Comparison of ENCODE assay signal across 30 cellular contexts in genomic region chr11:60788401-60789110, GRCh38. TPM values are rescaled to one million over a fixed set of nuclear protein-coding genes. Genes with fewer than 3 reads are reported as not detected.
DNase-seq lines count a peak whose midpoint lies in the region; ATAC-seq, FAIRE-seq and TF ChIP-seq lines count a peak whose summit lies in the region.
"Had no signal": no experiment of that assay in that cellular context is flagged by ENCODE, and none has a peak within 500 bp of the region (broad histone marks: within the 10 kb centered on the region; RNA-seq: fewer than 3 reads in every experiment).

No MANE protein-coding gene starts in this region.

- CTCF ChIA-PET in endothelial cell of umbilical vein (lab: Charles Lee): interaction anchor here (0.8 kb wide), 1 partner anchor 11 kb away, joined by 4 read pairs; no protein-coding TSS in a partner anchor
- CTCF ChIA-PET in activated CD8-positive, alpha-beta T cell treated with anti-CD3 and anti-CD28 coated beads, Interleukin-2, amount 10 ng/mL, durations not matched to agents 7 days and 5 days (lab: Charles Lee): no interaction called here

- no peaks in the 10 kb centered on the region for H3K9me3 Mint-ChIP-seq in activated CD8-positive, alpha-beta T cell treated with anti-CD3 and anti-CD28 coated beads, Interleukin-2, amount 10 ng/mL, durations not matched to agents 7 days and 5 days (ENCODE audit: insufficient read depth)
- H3K9me3 Mint-ChIP-seq: activated naive CD4-positive, alpha-beta T cell treated with anti-CD3 and anti-CD28 coated beads, Interleukin-2, amount 50 U/mL, for 72 hours; IgD-negative memory B cell; natural killer cell treated with Interleukin-12 subunit alpha and Interleukin-12 subunit beta and Interleukin-15 and Interleukin-18, amount 100 ng/mL, for 72 hours; stimulated activated effector memory CD8-positive, alpha-beta T cell treated with anti-CD3 and anti-CD28 coated beads, Interleukin-12 subunit alpha, Interleukin-12 subunit beta, amount 100 ng/mL, for 72 hours had no signal

- H3K9me1 ChIP-seq in endothelial cell of umbilical vein (replicated peaks; ENCODE audit: control insufficient read depth, extremely low read depth, insufficient read depth, low read length): no peaks in the 10 kb centered on the region

- intact Hi-C loops in left ventricle myocardium inferior (cut with micrococcal nuclease): no loop called here
- intact Hi-C loops in endothelial cell of umbilical vein (cut with micrococcal nuclease): loop anchor here (5.0 kb wide), 1 partner anchor 44 kb away; no protein-coding TSS in a partner anchor
- intact Hi-C loops in thyroid gland (cut with DNase I): no loop called here
- intact Hi-C loops in breast epithelium (cut with DNase I; ENCODE audit: low total_unique reads): loop anchor here (1.0 kb wide), 1 partner anchor 15 kb away; no protein-coding TSS in a partner anchor

- no peaks in the 10 kb centered on the region for H3K27me3 ChIP-seq in left ventricle myocardium inferior (ENCODE audit: low read depth)
- no peaks in the 10 kb centered on the region for H3K27me3 ChIP-seq in right atrium auricular region
- H3K27me3 ChIP-seq in endothelial cell of umbilical vein (ENCODE audit: control insufficient read depth in 2 of 2, insufficient read depth in 2 of 2, low read length in 2 of 2): peaks cover 0 to 5% of the 10 kb centered on the region in 2 experiments
- no peaks in the 10 kb centered on the region for H3K27me3 ChIP-seq in thyroid gland
- H3K27me3 ChIP-seq in breast epithelium: no peaks in the 10 kb centered on the region
- H3K27me3 ChIP-seq: dorsolateral prefrontal cortex had no signal

- H3K27me3 Mint-ChIP-seq in activated CD8-positive, alpha-beta T cell treated with anti-CD3 and anti-CD28 coated beads, Interleukin-2, amount 10 ng/mL, durations not matched to agents 7 days and 5 days (ENCODE audit: low read depth): no peaks in the 10 kb centered on the region
- H3K27me3 Mint-ChIP-seq: IgD-negative memory B cell had no signal

- POLR2A ChIA-PET in endothelial cell of umbilical vein (lab: Charles Lee): no interaction called here
- POLR2A ChIA-PET in activated CD8-positive, alpha-beta T cell treated with anti-CD3 and anti-CD28 coated beads, Interleukin-2, amount 10 ng/mL, durations not matched to agents 7 days and 5 days (lab: Charles Lee): no interaction called here

- no peak overlapping the region for H3K27ac ChIP-seq in left ventricle myocardium inferior (replicated peaks)
- no peak overlapping the region for H3K27ac ChIP-seq in right atrium auricular region
- H3K27ac ChIP-seq in endothelial cell of umbilical vein (ENCODE audit: insufficient read depth, low read depth, low read length): peak overlapping the region; percentile 24
- no peak overlapping the region for H3K27ac ChIP-seq in thyroid gland
- no peak overlapping the region for H3K27ac ChIP-seq in breast epithelium
- H3K27ac ChIP-seq: A549, C4-2B, GM23248, parathyroid adenoma, PC-9, suprapubic skin had no signal

- dilution Hi-C loops in endothelial cell of umbilical vein (cut with MboI; ENCODE audit: extremely low pct_ligation_motif_present, low sequenced_read_pairs): no loop called here

- H3K27ac Mint-ChIP-seq in activated CD8-positive, alpha-beta T cell treated with anti-CD3 and anti-CD28 coated beads, Interleukin-2, amount 10 ng/mL, durations not matched to agents 7 days and 5 days: no peak overlapping the region
- H3K27ac Mint-ChIP-seq: activated CD8-positive, alpha-beta memory T cell treated with anti-CD3 and anti-CD28 coated beads, Interleukin-2, amount 10 ng/mL, durations not matched to agents 7 days and 5 days; activated naive CD4-positive, alpha-beta T cell treated with anti-CD3 and anti-CD28 coated beads, Interleukin-2, amount 50 U/mL, for 72 hours; natural killer cell treated with Interleukin-12 subunit alpha and Interleukin-12 subunit beta and Interleukin-15 and Interleukin-18, amount 100 ng/mL, for 72 hours; stimulated activated effector memory CD8-positive, alpha-beta T cell treated with anti-CD3 and anti-CD28 coated beads, Interleukin-12 subunit alpha, Interleukin-12 subunit beta, amount 100 ng/mL, for 72 hours had no signal

- peaks cover 35% of the 10 kb centered on the region for H3K4me1 ChIP-seq in left ventricle myocardium inferior
- peaks cover 0 to 19% of the 10 kb centered on the region in 2 donors for H3K4me1 ChIP-seq in right atrium auricular region
- H3K4me1 ChIP-seq in endothelial cell of umbilical vein (ENCODE audit: control insufficient read depth, extremely low read depth, insufficient read depth, low read length): peaks cover 28% of the 10 kb centered on the region
- H3K4me1 ChIP-seq in thyroid gland: peaks cover 0 to 4% of the 10 kb centered on the region in 2 donors
- H3K4me1 ChIP-seq in breast epithelium: no peaks in the 10 kb centered on the region
- H3K4me1 ChIP-seq: A549, parathyroid adenoma, suprapubic skin had no signal

- BruUV-seq in endothelial cell of umbilical vein (replicated peaks; lab: Mats Ljungman, UMichigan): no TSS peak

- peak; percentile 23 for DNase-seq in left ventricle myocardium inferior
- DNase-seq in right atrium auricular region (ENCODE audit: low spot score): no peak
- DNase-seq in NCI-H446 treated with DMSO at 0.1 percent for 48 hours (lab: John Stamatoyannopoulos, UW): peak; percentile 82
- peak; percentile 84 for DNase-seq in endothelial cell of umbilical vein (ENCODE audit: low read depth, low spot score)
- peak; percentile 33 to 60 for DNase-seq in thyroid gland
- DNase-seq in breast epithelium (ENCODE audit: low spot score in 2 of 2): no peak
- DNase-seq in activated CD8-positive, alpha-beta T cell treated with anti-CD3 and anti-CD28 coated beads, Interleukin-2, amount 10 ng/mL, durations not matched to agents 7 days and 5 days: no peak
- no peak for DNase-seq in NCI-H82 treated with DMSO at 0.1 percent for 48 hours (lab: John Stamatoyannopoulos, UW; ENCODE audit: unreplicated experiment)
- DNase-seq: activated CD4-positive, alpha-beta T cell treated with anti-CD3 and anti-CD28 coated beads for 48 hours; activated CD8-positive, alpha-beta memory T cell treated with anti-CD3 and anti-CD28 coated beads, Interleukin-2, amount 10 ng/mL, durations not matched to agents 7 days and 5 days; GF-D8; GM23248; kidney glomerular epithelial cell; midbrain; NCI-H748 treated with DMSO at 0.1 percent for 48 hours; PC-9 had no signal

- WGBS in thyroid gland, 2 donors: 79 to 90% methylated on average over 7 of the region's 7 CpGs

- H3K36me3 ChIP-seq in left ventricle myocardium inferior (no peaks in the 10 kb centered on the region), right atrium auricular region (no peaks in the 10 kb centered on the region), endothelial cell of umbilical vein (ENCODE audit: control insufficient read depth in 2 of 2, extremely low read depth in 1 of 2, insufficient read depth in 2 of 2, low read length in 2 of 2) (no peaks in the 10 kb centered on the region), thyroid gland (no peaks in the 10 kb centered on the region), breast epithelium (no peaks in the 10 kb centered on the region)
- H3K36me3 ChIP-seq: SJSA1, suprapubic skin had no signal

- no peak overlapping the region for H3K4me2 ChIP-seq in endothelial cell of umbilical vein (ENCODE audit: insufficient read depth, low read length)
- H3K4me2 ChIP-seq: A549, PC-9 had no signal

- no peak overlapping the region for H2AFZ ChIP-seq in endothelial cell of umbilical vein (ENCODE audit: low read depth, low read length)
- H2AFZ ChIP-seq: GM23248, parathyroid adenoma, PC-9 had no signal

- H3K79me2 ChIP-seq in endothelial cell of umbilical vein (ENCODE audit: control insufficient read depth, insufficient read depth, low read length): no peaks in the 10 kb centered on the region
- H3K79me2 ChIP-seq: parathyroid adenoma had no signal

- no peak overlapping the region for H3K4me3 Mint-ChIP-seq in activated CD8-positive, alpha-beta T cell treated with anti-CD3 and anti-CD28 coated beads, Interleukin-2, amount 10 ng/mL, durations not matched to agents 7 days and 5 days
- H3K4me3 Mint-ChIP-seq: activated CD8-positive, alpha-beta memory T cell treated with anti-CD3 and anti-CD28 coated beads, Interleukin-2, amount 10 ng/mL, durations not matched to agents 7 days and 5 days; IgD-negative memory B cell; natural killer cell treated with Interleukin-12 subunit alpha and Interleukin-12 subunit beta and Interleukin-15 and Interleukin-18, amount 100 ng/mL, for 72 hours; stimulated activated effector memory CD8-positive, alpha-beta T cell treated with anti-CD3 and anti-CD28 coated beads, Interleukin-12 subunit alpha, Interleukin-12 subunit beta, amount 100 ng/mL, for 72 hours had no signal

- no peaks in the 10 kb centered on the region for H3K36me3 Mint-ChIP-seq in activated CD8-positive, alpha-beta T cell treated with anti-CD3 and anti-CD28 coated beads, Interleukin-2, amount 10 ng/mL, durations not matched to agents 7 days and 5 days (ENCODE audit: low read depth)
- H3K36me3 Mint-ChIP-seq: activated CD8-positive, alpha-beta memory T cell treated with anti-CD3 and anti-CD28 coated beads, Interleukin-2, amount 10 ng/mL, durations not matched to agents 7 days and 5 days; activated naive CD4-positive, alpha-beta T cell treated with anti-CD3 and anti-CD28 coated beads, Interleukin-2, amount 50 U/mL, for 72 hours; IgD-negative memory B cell; natural killer cell treated with Interleukin-12 subunit alpha and Interleukin-12 subunit beta and Interleukin-15 and Interleukin-18, amount 100 ng/mL, for 72 hours; stimulated activated effector memory CD8-positive, alpha-beta T cell treated with anti-CD3 and anti-CD28 coated beads, Interleukin-12 subunit alpha, Interleukin-12 subunit beta, amount 100 ng/mL, for 72 hours had no signal

- no peak for ATAC-seq in activated CD8-positive, alpha-beta T cell treated with anti-CD3 and anti-CD28 coated beads, Interleukin-2, amount 10 ng/mL, durations not matched to agents 7 days and 5 days
- ATAC-seq: A549; activated CD8-positive, alpha-beta memory T cell treated with anti-CD3 and anti-CD28 coated beads, Interleukin-2, amount 10 ng/mL, durations not matched to agents 7 days and 5 days; activated naive CD4-positive, alpha-beta T cell treated with anti-CD3 and anti-CD28 coated beads, Interleukin-2, amount 50 U/mL, for 72 hours; natural killer cell treated with Interleukin-12 subunit alpha and Interleukin-12 subunit beta and Interleukin-15 and Interleukin-18, amount 100 ng/mL, for 72 hours; stimulated activated effector memory CD8-positive, alpha-beta T cell treated with anti-CD3 and anti-CD28 coated beads, Interleukin-12 subunit alpha, Interleukin-12 subunit beta, amount 100 ng/mL, for 72 hours had no signal

- no peak for TF ChIP-seq POLR2A in endothelial cell of umbilical vein (IDR thresholded peaks at IDR 0.05; ENCODE audit: low read depth, low read length)
- no peak for TF ChIP-seq POLR2A in thyroid gland (IDR thresholded peaks at IDR 0.05)
- no peak for TF ChIP-seq POLR2A in breast epithelium (IDR thresholded peaks at IDR 0.05)

- TF ChIP-seq CTCF in left ventricle myocardium inferior (IDR thresholded peaks at IDR 0.05; ENCODE audit: borderline replicate concordance): no peak
- no peak for TF ChIP-seq CTCF in right atrium auricular region (IDR thresholded peaks at IDR 0.05)
- TF ChIP-seq CTCF in endothelial cell of umbilical vein (IDR thresholded peaks at IDR 0.05; ENCODE audit: extremely low read depth in 1 of 2, insufficient read depth in 1 of 2, low read depth in 1 of 2, low read length in 2 of 2): no peak
- TF ChIP-seq CTCF in thyroid gland (IDR thresholded peaks at IDR 0.05): no peak
- no peak for TF ChIP-seq CTCF in breast epithelium (IDR thresholded peaks at IDR 0.05)

- no peaks in the 10 kb centered on the region for H3K9me3 ChIP-seq in left ventricle myocardium inferior (replicated peaks)
- H3K9me3 ChIP-seq in right atrium auricular region: no peaks in the 10 kb centered on the region
- no peaks in the 10 kb centered on the region for H3K9me3 ChIP-seq in endothelial cell of umbilical vein (replicated peaks; ENCODE audit: control insufficient read depth, insufficient read depth, low read length)
- no peaks in the 10 kb centered on the region for H3K9me3 ChIP-seq in thyroid gland
- no peaks in the 10 kb centered on the region for H3K9me3 ChIP-seq in breast epithelium
- H3K9me3 ChIP-seq: suprapubic skin had no signal

- H4K20me1 ChIP-seq in endothelial cell of umbilical vein (replicated peaks; ENCODE audit: control insufficient read depth, extremely low read depth, insufficient read depth, low read length): no peaks in the 10 kb centered on the region

- no peak overlapping the region for H3K9ac ChIP-seq in endothelial cell of umbilical vein (replicated peaks; ENCODE audit: extremely low read depth, insufficient read depth, low read length)
- H3K9ac ChIP-seq: GM23248, parathyroid adenoma had no signal

- no peaks in the 10 kb centered on the region for H3K4me1 Mint-ChIP-seq in activated CD8-positive, alpha-beta T cell treated with anti-CD3 and anti-CD28 coated beads, Interleukin-2, amount 10 ng/mL, durations not matched to agents 7 days and 5 days (ENCODE audit: low read depth)
- H3K4me1 Mint-ChIP-seq: activated CD8-positive, alpha-beta memory T cell treated with anti-CD3 and anti-CD28 coated beads, Interleukin-2, amount 10 ng/mL, durations not matched to agents 7 days and 5 days; IgD-negative memory B cell; stimulated activated effector memory CD8-positive, alpha-beta T cell treated with anti-CD3 and anti-CD28 coated beads, Interleukin-12 subunit alpha, Interleukin-12 subunit beta, amount 100 ng/mL, for 72 hours had no signal

- H3K4me3 ChIP-seq in left ventricle myocardium inferior (no peak overlapping the region), right atrium auricular region (no peak overlapping the region), endothelial cell of umbilical vein (replicated peaks in 1 of 3; ENCODE audit: insufficient read depth in 1 of 3, low read depth in 1 of 3, low read length in 3 of 3) (no peak overlapping the region), thyroid gland (replicated peaks in 1 of 3) (no peak overlapping the region), breast epithelium (no peak overlapping the region)
- H3K4me3 ChIP-seq: A549, dorsolateral prefrontal cortex, GM23248, PC-9, SJSA1, suprapubic skin had no signal

- FAIRE-seq in endothelial cell of umbilical vein (lab: Jason Lieb, UNC): peak; percentile 96
- FAIRE-seq: A549, frontal cortex, GM19239 had no signal

RNA-seq across cellular contexts. Expression of gene MS4A10, which starts 3.4 kb away (rescaled TPM):
- total RNA-seq in left ventricle myocardium inferior (not detected), right atrium auricular region (not detected), endothelial cell of umbilical vein (not detected in 2 replicates), thyroid gland (not detected), breast epithelium (not detected)
- polyA plus RNA-seq in endothelial cell of umbilical vein: not detected in 2 replicates
- polyA plus RNA-seq in endothelial cell of umbilical vein (2011; cell fraction: cytosol; rRNA removed): not detected in 2 replicates
- not detected in 2 replicates for polyA plus RNA-seq in endothelial cell of umbilical vein (2011; cell fraction: nucleus; rRNA removed)
- polyA plus RNA-seq in endothelial cell of umbilical vein (2012): not detected in 2 replicates
- polyA minus RNA-seq in endothelial cell of umbilical vein: not detected in 2 replicates
- not detected for polyA minus RNA-seq in endothelial cell of umbilical vein (2011; cell fraction: cytosol; rRNA and poly(A)+ RNA removed)
- not detected in 2 replicates for polyA minus RNA-seq in endothelial cell of umbilical vein (2011; cell fraction: nucleus; rRNA and poly(A)+ RNA removed)
- not detected for total RNA-seq in activated CD8-positive, alpha-beta T cell treated with anti-CD3 and anti-CD28 coated beads, Interleukin-2, amount 10 ng/mL, durations not matched to agents 7 days and 5 days
- total RNA-seq: activated CD8-positive, alpha-beta memory T cell treated with anti-CD3 and anti-CD28 coated beads, Interleukin-2, amount 10 ng/mL, durations not matched to agents 7 days and 5 days; activated naive CD4-positive, alpha-beta T cell treated with anti-CD3 and anti-CD28 coated beads, Interleukin-2, amount 50 U/mL, for 72 hours; epithelial cell of proximal tubule; frontal cortex; GM23248; natural killer cell treated with Interleukin-12 subunit alpha and Interleukin-12 subunit beta and Interleukin-15 and Interleukin-18, amount 100 ng/mL, for 72 hours; PC-9; SJSA1; suprapubic skin; T-helper 1 cell treated with Interleukin-12 subunit alpha and Interleukin-12 subunit beta and Interleukin-4 antibody, amounts not matched to agents 30 ng/mL and 1 ng/mL, for 36 hours had no signal
- polyA plus RNA-seq: A549, GM23248, IgD-negative memory B cell had no signal

RNA-seq across cellular contexts. Expression of gene MS4A15, which starts 31.9 kb away (rescaled TPM):
- not detected for total RNA-seq in left ventricle myocardium inferior
- total RNA-seq in right atrium auricular region: not detected
- not detected in 2 replicates for total RNA-seq in endothelial cell of umbilical vein
- polyA plus RNA-seq in endothelial cell of umbilical vein: not detected in 2 replicates
- polyA plus RNA-seq in endothelial cell of umbilical vein (2011; cell fraction: cytosol; rRNA removed): not detected in 2 replicates
- polyA plus RNA-seq in endothelial cell of umbilical vein (2011; cell fraction: nucleus; rRNA removed): not detected in 2 replicates
- polyA plus RNA-seq in endothelial cell of umbilical vein (2012): not detected in 2 replicates
- not detected in 2 replicates for polyA minus RNA-seq in endothelial cell of umbilical vein
- polyA minus RNA-seq in endothelial cell of umbilical vein (2011; cell fraction: cytosol; rRNA and poly(A)+ RNA removed): not detected
- 0.29 TPM in 1 of 2 replicates, not detected in the other for polyA minus RNA-seq in endothelial cell of umbilical vein (2011; cell fraction: nucleus; rRNA and poly(A)+ RNA removed)
- total RNA-seq in thyroid gland: not detected
- not detected for total RNA-seq in breast epithelium
- total RNA-seq in activated CD8-positive, alpha-beta T cell treated with anti-CD3 and anti-CD28 coated beads, Interleukin-2, amount 10 ng/mL, durations not matched to agents 7 days and 5 days: not detected
- total RNA-seq: activated CD8-positive, alpha-beta memory T cell treated with anti-CD3 and anti-CD28 coated beads, Interleukin-2, amount 10 ng/mL, durations not matched to agents 7 days and 5 days; activated naive CD4-positive, alpha-beta T cell treated with anti-CD3 and anti-CD28 coated beads, Interleukin-2, amount 50 U/mL, for 72 hours; epithelial cell of proximal tubule; frontal cortex; GM23248; natural killer cell treated with Interleukin-12 subunit alpha and Interleukin-12 subunit beta and Interleukin-15 and Interleukin-18, amount 100 ng/mL, for 72 hours; PC-9; SJSA1; suprapubic skin; T-helper 1 cell treated with Interleukin-12 subunit alpha and Interleukin-12 subunit beta and Interleukin-4 antibody, amounts not matched to agents 30 ng/mL and 1 ng/mL, for 36 hours had no signal
- polyA plus RNA-seq: A549, GM23248, IgD-negative memory B cell had no signal

RNA-seq across cellular contexts. Expression of gene CCDC86, which starts 53.4 kb away (rescaled TPM):
- total RNA-seq in left ventricle myocardium inferior: 9.3 TPM
- total RNA-seq in right atrium auricular region: 10 to 100 TPM in 1 of 2 donors, 1 to 10 TPM in 1; 9.1 to 10.2 TPM
- total RNA-seq in endothelial cell of umbilical vein: 57.6 and 60.8 TPM in 2 replicates
- 29.8 and 32.3 TPM in 2 replicates for polyA plus RNA-seq in endothelial cell of umbilical vein
- 37.2 and 37.3 TPM in 2 replicates for polyA plus RNA-seq in endothelial cell of umbilical vein (2011; cell fraction: cytosol; rRNA removed)
- 35.4 and 41.3 TPM in 2 replicates for polyA plus RNA-seq in endothelial cell of umbilical vein (2011; cell fraction: nucleus; rRNA removed)
- 61.9 and 75.2 TPM in 2 replicates for polyA plus RNA-seq in endothelial cell of umbilical vein (2012)
- 15.2 and 15.7 TPM in 2 replicates for polyA minus RNA-seq in endothelial cell of umbilical vein
- polyA minus RNA-seq in endothelial cell of umbilical vein (2011; cell fraction: cytosol; rRNA and poly(A)+ RNA removed): 24.5 TPM
- polyA minus RNA-seq in endothelial cell of umbilical vein (2011; cell fraction: nucleus; rRNA and poly(A)+ RNA removed): 11.3 and 12.9 TPM in 2 replicates
- 10 to 100 TPM in 2 of 4 donors, 1 to 10 TPM in 2; 6.7 to 19.6 (median 14.2) TPM for total RNA-seq in thyroid gland
- 10 to 100 TPM; 17.8 to 22.9 (median 19.5) TPM for total RNA-seq in breast epithelium
- 10 to 100 TPM; 34.2 to 36.0 TPM for total RNA-seq in activated CD8-positive, alpha-beta T cell treated with anti-CD3 and anti-CD28 coated beads, Interleukin-2, amount 10 ng/mL, durations not matched to agents 7 days and 5 days

Comparison
In these comparisons a context has a peak if more than half of its experiments do, and no peak if none do; other contexts are left out.
1. DNase-seq: peak in left ventricle myocardium inferior (single experiment), NCI-H446 treated with DMSO at 0.1 percent for 48 hours (single experiment), endothelial cell of umbilical vein (single experiment) and thyroid gland (2 of 2); none in right atrium auricular region (single experiment), breast epithelium (0 of 2), activated CD8-positive, alpha-beta T cell treated with anti-CD3 and anti-CD28 coated beads, Interleukin-2, amount 10 ng/mL, durations not matched to agents 7 days and 5 days (single experiment) and NCI-H82 treated with DMSO at 0.1 percent for 48 hours (single experiment).
2. intact Hi-C loops: an anchor here in endothelial cell of umbilical vein (5.0 kb wide) and breast epithelium (1.0 kb wide); none called in left ventricle myocardium inferior and thyroid gland.